19 cellular contexts compared by ENCODE assay signal in genomic region chr14:75013290-75013689, GRCh38. TPM values are rescaled to one million over a fixed set of nuclear protein-coding genes. Genes with fewer than 3 reads are reported as not detected.
"Had no signal": no experiment of that assay in that cellular context is flagged by ENCODE, and none has a peak within 500 bp of the region (broad histone marks: within the 10 kb centered on the region; RNA-seq: fewer than 3 reads in every experiment).

No MANE protein-coding gene starts in this region.

- H3K27me3 ChIP-seq: dorsolateral prefrontal cortex, transverse colon, vagina had no signal

- DNase-seq: activated CD4-positive, alpha-beta memory T cell treated with anti-CD3 and anti-CD28 coated beads, Interleukin-2, amount 10 ng/mL, durations not matched to agents 7 days and 5 days; activated CD4-positive, alpha-beta T cell treated with anti-CD3 and anti-CD28 coated beads for 48 hours; activated CD4-positive, CD25-positive, alpha-beta regulatory T cell; activated naive CD4-positive, alpha-beta T cell treated with anti-CD3 and anti-CD28 coated beads for 36 hours; activated T-cell treated with anti-CD3 and anti-CD28 coated beads, Interleukin-2, amount 50 U/mL, for 24 hours; caudate nucleus; dorsolateral prefrontal cortex; lower lobe of right lung; nucleus accumbens; stimulated activated CD4-positive, alpha-beta T cell treated with anti-CD3 and anti-CD28 coated beads, Interleukin-12 subunit alpha, Interleukin-12 subunit beta, amount 100 ng/mL, for 4 hours; stimulated activated CD4-positive, alpha-beta T cell treated with anti-CD3 and anti-CD28 coated beads, Interleukin-1b, Interleukin-23, amount 100 ng/mL, for 48 hours; T-helper 1 cell; T-helper 9 cell; transverse colon had no signal

- ATAC-seq: natural killer cell treated with Interleukin-12 subunit alpha and Interleukin-12 subunit beta and Interleukin-15 and Interleukin-18, amount 100 ng/mL, for 72 hours; SK-N-SH treated with all-trans-retinoic acid at 6 μM for 48 hours had no signal

- H3K27ac ChIP-seq: lower lobe of right lung, transverse colon, vagina had no signal

- H3K27ac Mint-ChIP-seq: activated naive CD4-positive, alpha-beta T cell treated with anti-CD3 and anti-CD28 coated beads for 36 hours; activated T-helper 2 cell treated with anti-CD3 and anti-CD28 coated beads, Interferon-gamma antibody, Interleukin-2, Interleukin-4, amounts not matched to agents 10 μg/mL and 5 μg/mL and 100 μg/mL, durations not matched to agents 14 hours and 24 hours and 36 hours; stimulated activated naive CD8-positive, alpha-beta T cell treated with anti-CD3 and anti-CD28 coated beads, Interleukin-15, Interleukin-2, amounts not matched to agents 100 ng/mL and 50 ng/mL, for 24 hours had no signal

- H3K9me3 ChIP-seq: lower lobe of right lung, transverse colon, vagina had no signal

- H3K9me3 Mint-ChIP-seq: activated CD4-positive, alpha-beta memory T cell treated with anti-CD3 and anti-CD28 coated beads, Interleukin-2, amount 10 ng/mL, durations not matched to agents 7 days and 5 days; activated naive CD4-positive, alpha-beta T cell treated with anti-CD3 and anti-CD28 coated beads for 36 hours; activated T-cell treated with anti-CD3 and anti-CD28 coated beads, Interleukin-2, amount 50 U/mL, for 24 hours; activated T-helper 2 cell treated with anti-CD3 and anti-CD28 coated beads, Interferon-gamma antibody, Interleukin-2, Interleukin-4, amounts not matched to agents 10 μg/mL and 5 μg/mL and 100 μg/mL, durations not matched to agents 14 hours and 24 hours and 36 hours; natural killer cell treated with Interleukin-12 subunit alpha and Interleukin-12 subunit beta and Interleukin-15 and Interleukin-18, amount 100 ng/mL, for 72 hours; stimulated activated naive CD8-positive, alpha-beta T cell treated with anti-CD3 and anti-CD28 coated beads, Interleukin-15, Interleukin-2, amounts not matched to agents 100 ng/mL and 50 ng/mL, for 24 hours had no signal

- H3K27me3 Mint-ChIP-seq: activated CD4-positive, alpha-beta memory T cell treated with anti-CD3 and anti-CD28 coated beads, Interleukin-2, amount 10 ng/mL, durations not matched to agents 7 days and 5 days; activated T-cell treated with anti-CD3 and anti-CD28 coated beads, Interleukin-2, amount 50 U/mL, for 24 hours; natural killer cell treated with Interleukin-12 subunit alpha and Interleukin-12 subunit beta and Interleukin-15 and Interleukin-18, amount 100 ng/mL, for 72 hours; stimulated activated naive CD8-positive, alpha-beta T cell treated with anti-CD3 and anti-CD28 coated beads, Interleukin-15, Interleukin-2, amounts not matched to agents 100 ng/mL and 50 ng/mL, for 24 hours had no signal

- H3K4me3 Mint-ChIP-seq: activated CD4-positive, alpha-beta memory T cell treated with anti-CD3 and anti-CD28 coated beads, Interleukin-2, amount 10 ng/mL, durations not matched to agents 7 days and 5 days; activated naive CD4-positive, alpha-beta T cell treated with anti-CD3 and anti-CD28 coated beads for 36 hours; activated T-cell treated with anti-CD3 and anti-CD28 coated beads, Interleukin-2, amount 50 U/mL, for 24 hours; natural killer cell treated with Interleukin-12 subunit alpha and Interleukin-12 subunit beta and Interleukin-15 and Interleukin-18, amount 100 ng/mL, for 72 hours; stimulated activated naive CD8-positive, alpha-beta T cell treated with anti-CD3 and anti-CD28 coated beads, Interleukin-15, Interleukin-2, amounts not matched to agents 100 ng/mL and 50 ng/mL, for 24 hours had no signal

- H3K4me3 ChIP-seq: dorsolateral prefrontal cortex, lower lobe of right lung, transverse colon, vagina had no signal

RNA-seq across cellular contexts. Expression of gene ZC2HC1C, which starts 56.2 kb away (rescaled TPM):
- total RNA-seq: vagina had no signal

RNA-seq across cellular contexts. Expression of gene PGF, which starts 57.9 kb away (rescaled TPM):
- total RNA-seq: natural killer cell treated with Interleukin-12 subunit alpha and Interleukin-12 subunit beta and Interleukin-15 and Interleukin-18, amount 100 ng/mL, for 72 hours had no signal
